8 cellular contexts compared by ENCODE assay signal in genomic region chr4:184282251-184282713, GRCh38.
A peak's percentile ranks its signal among the peaks of the same experiment; 100 is the strongest.
DNase-seq lines count a peak whose midpoint lies in the region; ATAC-seq lines count a peak whose summit lies in the region.

No MANE protein-coding gene starts in this region.

- DNase-seq in DMS153 treated with DMSO at 0.1 percent for 48 hours (lab: John Stamatoyannopoulos, UW; ENCODE audit: unreplicated experiment) (peak; percentile 72), NCI-H187 treated with DMSO at 0.1 percent for 48 hours (lab: John Stamatoyannopoulos, UW) (peak; percentile 19), midbrain (lab: John Stamatoyannopoulos, UW) (peak; percentile 11), SKM-1 (lab: John Stamatoyannopoulos, UW; ENCODE audit: unreplicated experiment) (no peak), AG08396 (ENCODE audit: low spot score) (no peak), G401 (ENCODE audit: low spot score) (no peak)

- no peaks in the 10 kb centered on the region for H3K9me3 Mint-ChIP-seq in activated naive CD4-positive, alpha-beta T cell treated with anti-CD3 and anti-CD28 coated beads, Interleukin-2, amount 50 U/mL, for 24 hours

- peaks cover 52% of the 10 kb centered on the region for H3K4me1 Mint-ChIP-seq in activated naive CD4-positive, alpha-beta T cell treated with anti-CD3 and anti-CD28 coated beads, Interleukin-2, amount 50 U/mL, for 24 hours

- H3K27me3 Mint-ChIP-seq in activated naive CD4-positive, alpha-beta T cell treated with anti-CD3 and anti-CD28 coated beads, Interleukin-2, amount 50 U/mL, for 24 hours: no peaks in the 10 kb centered on the region

- peak overlapping the region; percentile 51 for H3K27ac Mint-ChIP-seq in activated naive CD4-positive, alpha-beta T cell treated with anti-CD3 and anti-CD28 coated beads, Interleukin-2, amount 50 U/mL, for 24 hours

- ATAC-seq in GM21447 (IDR thresholded peaks at IDR 0.05; ENCODE audit: unreplicated experiment): peak; percentile 25

- no peak overlapping the region for H3K4me3 Mint-ChIP-seq in activated naive CD4-positive, alpha-beta T cell treated with anti-CD3 and anti-CD28 coated beads, Interleukin-2, amount 50 U/mL, for 24 hours

- in situ Hi-C loops in G401 (cut with HindIII; ENCODE audit: low sequenced_read_pairs): no loop called here

- no peaks in the 10 kb centered on the region for H3K36me3 Mint-ChIP-seq in activated naive CD4-positive, alpha-beta T cell treated with anti-CD3 and anti-CD28 coated beads, Interleukin-2, amount 50 U/mL, for 24 hours

Comparison
In these comparisons a context has a peak if more than half of its experiments do, and no peak if none do; other contexts are left out.
1. DNase-seq: peak in DMS153 treated with DMSO at 0.1 percent for 48 hours (single experiment), NCI-H187 treated with DMSO at 0.1 percent for 48 hours (single experiment) and midbrain (single experiment); none in SKM-1 (single experiment), AG08396 (single experiment) and G401 (single experiment).